9 cellular contexts compared by ENCODE assay signal in the genomic region with DNA sequence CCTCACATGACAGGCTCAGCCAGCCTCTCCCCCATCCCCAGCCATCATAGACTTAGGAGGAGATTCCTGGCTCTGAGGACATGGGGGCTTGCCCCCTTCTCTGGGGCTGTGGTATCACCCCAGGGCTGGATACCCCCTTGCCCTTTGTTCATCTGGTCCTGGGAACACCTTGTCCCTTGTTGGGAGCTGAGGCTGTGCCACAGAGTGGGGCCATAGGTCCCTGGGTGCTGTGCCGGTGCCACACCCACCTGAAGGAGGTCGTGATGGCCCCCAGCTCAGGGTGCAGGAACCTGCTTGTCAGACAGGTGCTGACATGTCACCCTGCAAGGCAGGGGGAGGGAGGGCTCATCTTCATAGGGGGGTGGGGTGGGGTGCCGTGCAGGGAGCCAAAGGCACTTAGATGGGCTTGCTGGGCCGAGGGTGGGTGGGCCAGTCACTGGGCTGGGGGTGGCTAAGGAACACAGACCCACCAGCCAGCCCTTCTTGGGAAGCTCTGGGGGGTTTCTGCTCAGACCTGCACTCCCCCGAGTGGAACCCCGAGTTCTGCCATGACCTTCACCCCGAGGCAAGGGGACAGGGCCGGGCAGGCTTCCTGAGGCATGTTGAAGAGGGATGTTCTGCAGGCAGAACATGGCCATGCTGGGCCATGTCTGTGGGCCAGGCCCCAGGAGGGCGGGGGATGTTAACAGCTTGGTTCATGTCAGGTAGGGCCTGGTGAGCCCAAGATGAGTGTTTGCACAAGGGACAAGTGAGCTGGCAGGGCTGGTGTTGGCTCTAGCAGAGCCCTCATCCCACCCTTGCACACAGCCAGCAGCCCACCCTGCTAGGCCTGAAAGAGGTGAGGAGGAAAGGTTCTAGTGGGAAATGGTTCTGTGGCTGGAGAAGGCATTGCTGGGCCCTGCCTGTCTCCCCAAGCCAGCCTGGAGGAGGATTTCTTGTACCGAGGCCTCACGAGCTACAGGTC. TPM values are rescaled to one million over a fixed set of nuclear protein-coding genes. Genes with fewer than 3 reads are reported as not detected.
A peak's percentile ranks its signal among the peaks of the same experiment; 100 is the strongest.
DNase-seq lines count a peak whose midpoint lies in the region; ATAC-seq lines count a peak whose summit lies in the region.
"Had no signal": no experiment of that assay in that cellular context is flagged by ENCODE, and none has a peak within 500 bp of the region (broad histone marks: within the 10 kb centered on the region; RNA-seq: fewer than 3 reads in every experiment).

No MANE protein-coding gene starts in this region.

- no peaks in the 10 kb centered on the region for H3K9me3 Mint-ChIP-seq in T-helper 1 cell treated with Interleukin-12 subunit alpha and Interleukin-12 subunit beta and Interleukin-4 antibody, amounts not matched to agents 30 μg/mL and 1 μg/mL, for 36 hours
- H3K9me3 Mint-ChIP-seq in T-cell = no peaks in the 10 kb centered on the region
- no peaks in the 10 kb centered on the region for H3K9me3 Mint-ChIP-seq in stimulated activated memory B cell treated with anti-CD40 and anti-IgM and Interleukin-4, amounts not matched to agents 10 μg/mL and 1 μg/mL and 100 μg/mL, for 72 hours

- no peak for DNase-seq in T-helper 1 cell
- no peak for DNase-seq in T-cell
- no peak for DNase-seq in NCI-H1694 (lab: John Stamatoyannopoulos, UW)
- DNase-seq in NCI-H146 treated with DMSO at 0.1 percent for 48 hours (lab: John Stamatoyannopoulos, UW; ENCODE audit: unreplicated experiment) = no peak
- DNase-seq: gastrocnemius medialis had no signal

- H3K36me3 Mint-ChIP-seq in T-helper 1 cell treated with Interleukin-12 subunit alpha and Interleukin-12 subunit beta and Interleukin-4 antibody, amounts not matched to agents 30 μg/mL and 1 μg/mL, for 36 hours (ENCODE audit: low read depth) = peaks cover 4% of the 10 kb centered on the region
- H3K36me3 Mint-ChIP-seq in T-cell = peaks cover 8% of the 10 kb centered on the region
- H3K36me3 Mint-ChIP-seq in stimulated activated memory B cell treated with anti-CD40 and anti-IgM and Interleukin-4, amounts not matched to agents 10 μg/mL and 1 μg/mL and 100 μg/mL, for 72 hours = peaks cover 19% of the 10 kb centered on the region

- no peak overlapping the region for H3K4me3 ChIP-seq in iPS-20b (ENCODE audit: low read length)
- H3K4me3 ChIP-seq: gastrocnemius medialis had no signal

- H3K9ac ChIP-seq in iPS-20b (ENCODE audit: low read depth, low read length) = peak overlapping the region; percentile 79; the same call in 1 of the 2 replicates

- peak overlapping the region; percentile 100 for H3K27ac Mint-ChIP-seq in T-helper 1 cell treated with Interleukin-12 subunit alpha and Interleukin-12 subunit beta and Interleukin-4 antibody, amounts not matched to agents 30 μg/mL and 1 μg/mL, for 36 hours
- peak overlapping the region; percentile 95 to 99 for H3K27ac Mint-ChIP-seq in T-cell
- peak overlapping the region; percentile 89 for H3K27ac Mint-ChIP-seq in stimulated activated memory B cell treated with anti-CD40 and anti-IgM and Interleukin-4, amounts not matched to agents 10 μg/mL and 1 μg/mL and 100 μg/mL, for 72 hours

- no peaks in the 10 kb centered on the region for H3K9me3 ChIP-seq in iPS-20b (ENCODE audit: insufficient read depth, low read depth, low read length)
- H3K9me3 ChIP-seq: gastrocnemius medialis had no signal

- no peak for ATAC-seq in T-cell (replicated peaks in 1 of 4)
- no peak for ATAC-seq in stimulated activated memory B cell treated with anti-CD40 and anti-IgM and Interleukin-4, amounts not matched to agents 10 μg/mL and 1 μg/mL and 100 μg/mL, for 72 hours
- no peak for ATAC-seq in GM21423 (IDR thresholded peaks at IDR 0.05; ENCODE audit: unreplicated experiment)
- ATAC-seq: gastrocnemius medialis had no signal

- H3K4me3 Mint-ChIP-seq in T-helper 1 cell treated with Interleukin-12 subunit alpha and Interleukin-12 subunit beta and Interleukin-4 antibody, amounts not matched to agents 30 μg/mL and 1 μg/mL, for 36 hours = no peak overlapping the region
- H3K4me3 Mint-ChIP-seq in T-cell = peak overlapping the region in 1 of 3 donors; percentile 79
- no peak overlapping the region for H3K4me3 Mint-ChIP-seq in stimulated activated memory B cell treated with anti-CD40 and anti-IgM and Interleukin-4, amounts not matched to agents 10 μg/mL and 1 μg/mL and 100 μg/mL, for 72 hours

- CTCF ChIA-PET in T-cell (lab: Charles Lee) = interaction anchor here (0.5 to 4.4 kb wide), 5 partner anchors 102 to 126 kb away, joined by 3 to 64 read pairs (median 4); no protein-coding TSS in a partner anchor

- no peak overlapping the region for H3K27ac ChIP-seq in iPS-20b (ENCODE audit: low read length)

- no peaks in the 10 kb centered on the region for H3K27me3 ChIP-seq in iPS-20b (ENCODE audit: insufficient read depth, low read length)
- H3K27me3 ChIP-seq: gastrocnemius medialis had no signal

- H3K4me1 Mint-ChIP-seq in T-helper 1 cell treated with Interleukin-12 subunit alpha and Interleukin-12 subunit beta and Interleukin-4 antibody, amounts not matched to agents 30 μg/mL and 1 μg/mL, for 36 hours (ENCODE audit: low read depth) = peaks cover 26% of the 10 kb centered on the region
- H3K4me1 Mint-ChIP-seq in T-cell = peaks cover 60 to 69% (median 64%) of the 10 kb centered on the region in 3 donors
- peaks cover 75% of the 10 kb centered on the region for H3K4me1 Mint-ChIP-seq in stimulated activated memory B cell treated with anti-CD40 and anti-IgM and Interleukin-4, amounts not matched to agents 10 μg/mL and 1 μg/mL and 100 μg/mL, for 72 hours

- POLR2A ChIA-PET in T-cell (lab: Charles Lee) = interaction anchor here in 1 of 2 donors (0.6 kb wide), 1 partner anchor 156 kb away, joined by 4 read pairs; the partner anchor contains the start of gene GMIP

- H3K36me3 ChIP-seq in iPS-20b (ENCODE audit: insufficient read depth, low read depth, low read length) = peaks cover 20% of the 10 kb centered on the region

- no peaks in the 10 kb centered on the region for H3K27me3 Mint-ChIP-seq in T-helper 1 cell treated with Interleukin-12 subunit alpha and Interleukin-12 subunit beta and Interleukin-4 antibody, amounts not matched to agents 30 μg/mL and 1 μg/mL, for 36 hours (ENCODE audit: low read depth)
- no peaks in the 10 kb centered on the region for H3K27me3 Mint-ChIP-seq in T-cell
- H3K27me3 Mint-ChIP-seq in stimulated activated memory B cell treated with anti-CD40 and anti-IgM and Interleukin-4, amounts not matched to agents 10 μg/mL and 1 μg/mL and 100 μg/mL, for 72 hours = no peaks in the 10 kb centered on the region

- H3K4me1 ChIP-seq in iPS-20b (ENCODE audit: insufficient read depth, low read length) = peaks cover 25% of the 10 kb centered on the region

RNA-seq across cellular contexts. Expression of gene TSSK6, which starts 28.0 kb away (rescaled TPM):
- 10 to 100 TPM in 3 of 5 donors, 1 to 10 TPM in 2; 3.9 to 13.0 (median 11.0) TPM for total RNA-seq in T-cell

RNA-seq across cellular contexts. Expression of gene NDUFA13, which starts 28.7 kb away (rescaled TPM):
- total RNA-seq in T-cell = 100 to 1,000 TPM; 188 to 235 (median 233) TPM

RNA-seq across cellular contexts. Expression of gene YJEFN3, which starts 41.4 kb away (rescaled TPM):
- total RNA-seq in T-cell = 10 to 100 TPM in 3 of 5 donors, 1 to 10 TPM in 2; 5.4 to 14.2 (median 12.5) TPM

RNA-seq across cellular contexts. Expression of gene CILP2, which starts 50.7 kb away (rescaled TPM):
- total RNA-seq in T-cell = 1 to 10 TPM in 1 of 5 donors, under 1 TPM in 4; 0.23 to 1.3 (median 0.41) TPM
